ENCODE assay signal across 8 cellular contexts in genomic region chr1:108962681-108963051, GRCh38. TPM values are rescaled to one million over a fixed set of nuclear protein-coding genes. Genes with fewer than 3 reads are reported as not detected.
A peak's percentile ranks its signal among the peaks of the same experiment; 100 is the strongest.
DNase-seq lines count a peak whose midpoint lies in the region; ATAC-seq, FAIRE-seq and TF ChIP-seq lines count a peak whose summit lies in the region.

No MANE protein-coding gene starts in this region.

- no peak overlapping the region for H3K14ac ChIP-seq in trophoblast cell (ENCODE audit: low read length)

- FAIRE-seq in H54 (lab: Jason Lieb, UNC), result no peak

- no peak overlapping the region for H3K23ac ChIP-seq in trophoblast cell (ENCODE audit: low read length)

- H3K4me1 ChIP-seq in CD4-positive, CD25-positive, alpha-beta regulatory T cell (ENCODE audit: control insufficient read depth, insufficient read depth, low read length, poor library complexity, severe bottlenecking), result peaks cover 23% of the 10 kb centered on the region
- H3K4me1 ChIP-seq in trophoblast cell (ENCODE audit: control insufficient read depth in 1 of 2, insufficient read depth in 2 of 2, low read length in 2 of 2), result peaks cover 0 to 2% of the 10 kb centered on the region in 2 experiments

- H3K4me2 ChIP-seq in trophoblast cell (ENCODE audit: low read length), result peak overlapping the region; percentile 94

- no peaks in the 10 kb centered on the region for H3K27me3 ChIP-seq in CD4-positive, CD25-positive, alpha-beta regulatory T cell (ENCODE audit: control insufficient read depth, insufficient read depth, low read length)
- no peaks in the 10 kb centered on the region for H3K27me3 ChIP-seq in trophoblast cell (ENCODE audit: insufficient read depth, low read length)

- ATAC-seq in CD4-positive, CD25-positive, alpha-beta regulatory T cell (ENCODE audit: low read depth in 2 of 2), result no peak
- ATAC-seq in HG03025 (IDR thresholded peaks at IDR 0.05; ENCODE audit: low FRiP score, unreplicated experiment) (no peak), HG03469 (IDR thresholded peaks at IDR 0.05; ENCODE audit: unreplicated experiment) (no peak)

- H3K4me3 ChIP-seq in CD4-positive, CD25-positive, alpha-beta regulatory T cell (ENCODE audit: low read depth, low read length), result peak overlapping the region; percentile 92
- H3K4me3 ChIP-seq in fibroblast of pulmonary artery (replicated peaks; ENCODE audit: low read depth, low read length) (peak overlapping the region; percentile 75), trophoblast cell (ENCODE audit: low read depth, low read length) (peak overlapping the region; percentile 85)

- peak overlapping the region; percentile 83 for H3K9ac ChIP-seq in trophoblast cell (ENCODE audit: low read length)

- H3K18ac ChIP-seq in trophoblast cell (ENCODE audit: low read length), result peak overlapping the region; percentile 67

- peak in 2 of 3 donors; percentile 19 to 65 for DNase-seq in CD4-positive, CD25-positive, alpha-beta regulatory T cell
- DNase-seq in HK-2 (ENCODE audit: unreplicated experiment), result peak; percentile 35
- DNase-seq in activated CD4-positive, alpha-beta T cell treated with anti-CD3 and anti-CD28 coated beads, Interleukin-2, amount 50 U/mL, for 48 hours, result peak; percentile 45 to 47
- DNase-seq in fibroblast of pulmonary artery (ENCODE audit: low read depth), result peak; percentile 13
- DNase-seq in trophoblast cell, result no peak
- DNase-seq in H54 (ENCODE audit: insufficient read length, low spot score), result no peak

- H4K91ac ChIP-seq in trophoblast cell (ENCODE audit: low read depth, low read length), result peak overlapping the region; percentile 49

- peaks cover 19% of the 10 kb centered on the region for H3K36me3 Mint-ChIP-seq in CD4-positive, CD25-positive, alpha-beta regulatory T cell

- no CpG with 5 or more reads among the region's 12 CpGs for WGBS in trophoblast cell (ENCODE audit: extremely low coverage, insufficient coverage, insufficient read length)

- TF ChIP-seq POLR2A in H54 (IDR thresholded peaks at IDR 0.05; ENCODE audit: low read depth, low read length), result no peak

- peak overlapping the region; percentile 18 for H2BK5ac ChIP-seq in trophoblast cell (ENCODE audit: low read depth, low read length, poor library complexity)

- H3K4ac ChIP-seq in trophoblast cell (ENCODE audit: low read depth, low read length), result peak overlapping the region; percentile 76

- peak overlapping the region; percentile 47 for H2AFZ ChIP-seq in trophoblast cell (ENCODE audit: insufficient read depth, low read length, poor library complexity)

- no peaks in the 10 kb centered on the region for H3K36me3 ChIP-seq in CD4-positive, CD25-positive, alpha-beta regulatory T cell (ENCODE audit: control insufficient read depth, insufficient read depth, low read length)
- no peaks in the 10 kb centered on the region for H3K36me3 ChIP-seq in trophoblast cell (ENCODE audit: control insufficient read depth in 1 of 2, insufficient read depth in 2 of 2, low read length in 2 of 2)

- H2BK120ac ChIP-seq in trophoblast cell (ENCODE audit: insufficient read depth, low read length, poor library complexity), result peak overlapping the region; percentile 4

- peak overlapping the region; percentile 79 to 94 (median 94) for H3K27ac Mint-ChIP-seq in CD4-positive, CD25-positive, alpha-beta regulatory T cell

- H4K8ac ChIP-seq in trophoblast cell (ENCODE audit: low read depth, low read length), result peak overlapping the region; percentile 87

- no peaks in the 10 kb centered on the region for H3K9me3 ChIP-seq in CD4-positive, CD25-positive, alpha-beta regulatory T cell (ENCODE audit: control insufficient read depth in 2 of 2, low read length in 2 of 2)
- H3K9me3 ChIP-seq in trophoblast cell (ENCODE audit: insufficient read depth, low read depth, low read length), result no peaks in the 10 kb centered on the region

- no peak overlapping the region for H2AK5ac ChIP-seq in trophoblast cell (ENCODE audit: low read length)

- no peak overlapping the region for H2BK12ac ChIP-seq in trophoblast cell (ENCODE audit: low read length)

- peaks cover 19 to 53% (median 35%) of the 10 kb centered on the region in 4 donors for H3K4me1 Mint-ChIP-seq in CD4-positive, CD25-positive, alpha-beta regulatory T cell

- peak overlapping the region; percentile 93 for H3K27ac ChIP-seq in CD4-positive, CD25-positive, alpha-beta regulatory T cell (ENCODE audit: insufficient read depth, low read length, poor library complexity, severe bottlenecking)
- H3K27ac ChIP-seq in trophoblast cell (ENCODE audit: low read depth, low read length), result peak overlapping the region; percentile 57

- peaks cover 4% of the 10 kb centered on the region for H3K79me1 ChIP-seq in trophoblast cell (ENCODE audit: low read length)

- H3K4me3 Mint-ChIP-seq in CD4-positive, CD25-positive, alpha-beta regulatory T cell, result peak overlapping the region; percentile 89 to 99 (median 92)

- H3K79me2 ChIP-seq in trophoblast cell (ENCODE audit: control insufficient read depth, insufficient read depth, low read length, poor library complexity), result peaks cover 3% of the 10 kb centered on the region

- H3K27me3 Mint-ChIP-seq in CD4-positive, CD25-positive, alpha-beta regulatory T cell, result no peaks in the 10 kb centered on the region

- no peaks in the 10 kb centered on the region for H3K9me3 Mint-ChIP-seq in CD4-positive, CD25-positive, alpha-beta regulatory T cell

- peak overlapping the region; percentile 83 for H4K12ac ChIP-seq in trophoblast cell (ENCODE audit: low read depth, low read length)

- TF ChIP-seq CTCF in fibroblast of pulmonary artery (IDR thresholded peaks at IDR 0.05; ENCODE audit: low read length, missing control alignments), result no peak

RNA-seq across cellular contexts. Expression of gene CLCC1, which starts 0.6 kb away (rescaled TPM):
- total RNA-seq in CD4-positive, CD25-positive, alpha-beta regulatory T cell, result 19.7 TPM
- polyA plus RNA-seq in CD4-positive, CD25-positive, alpha-beta regulatory T cell, result 10 to 100 TPM; 12.3 to 15.4 (median 13.4) TPM
- 20.5 and 20.8 TPM in 2 replicates for polyA plus RNA-seq in trophoblast cell (2013)

Comparison
In these comparisons a context has a peak if more than half of its experiments do, and no peak if none do; other contexts are left out.
1. DNase-seq: peak in CD4-positive, CD25-positive, alpha-beta regulatory T cell (2 of 3), HK-2 (single experiment), activated CD4-positive, alpha-beta T cell treated with anti-CD3 and anti-CD28 coated beads, Interleukin-2, amount 50 U/mL, for 48 hours (2 of 2) and fibroblast of pulmonary artery (single experiment); none in trophoblast cell (0 of 2) and H54 (single experiment).
2. Peak in every context shown above with its lines, with median percentiles within 50 percentile points of each other: H3K4me3 ChIP-seq.